ENCODE assay signal across 8 cellular contexts in the genomic region with DNA sequence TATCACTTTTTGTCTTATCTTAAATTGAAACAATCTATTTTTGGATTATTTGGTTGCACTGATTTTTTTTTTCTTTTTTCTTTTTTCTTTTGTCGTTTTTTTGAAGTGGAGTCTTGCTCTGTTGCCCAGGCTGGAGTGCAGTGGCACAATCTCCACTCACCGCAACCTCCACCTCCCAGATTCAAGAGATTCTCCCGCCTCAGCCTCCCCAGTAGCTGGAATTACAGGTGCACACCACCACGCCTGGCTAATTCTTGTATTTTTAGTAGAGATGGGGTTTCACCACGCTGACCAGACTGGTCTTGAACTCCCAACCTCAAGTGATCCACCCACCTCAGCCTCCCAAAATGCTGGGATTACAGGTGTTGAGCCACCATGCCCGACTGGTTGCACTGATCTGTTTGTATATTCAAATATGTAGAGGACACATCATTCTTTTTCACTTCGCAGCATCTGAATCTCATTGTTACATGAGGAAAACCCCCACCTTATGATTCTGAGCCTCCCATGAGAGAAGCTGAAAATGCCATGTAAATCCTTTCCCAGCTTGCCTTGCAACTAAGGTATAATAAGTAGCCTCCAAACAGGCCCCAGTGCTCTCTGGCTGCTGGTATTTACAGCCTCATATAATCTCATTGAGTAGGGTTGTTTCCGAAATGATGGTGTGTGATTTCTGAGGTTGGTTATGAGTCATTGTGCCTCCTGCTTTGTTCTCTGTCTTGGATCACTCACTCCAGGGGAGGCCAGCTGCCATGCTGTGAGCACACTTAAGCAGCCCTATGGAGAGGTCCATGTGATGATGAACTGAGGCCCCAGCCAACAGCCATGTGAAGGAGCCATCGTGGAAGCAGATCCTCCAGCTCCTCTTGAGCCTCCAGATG. TPM values are rescaled to one million over a fixed set of nuclear protein-coding genes. Genes with fewer than 3 reads are reported as not detected.
A peak's percentile ranks its signal among the peaks of the same experiment; 100 is the strongest.
DNase-seq lines count a peak whose midpoint lies in the region; ATAC-seq, FAIRE-seq and TF ChIP-seq lines count a peak whose summit lies in the region.

No MANE protein-coding gene starts in this region.

- H3K4me3 ChIP-seq in endodermal cell (ENCODE audit: low read length) (no peak overlapping the region), lower lobe of right lung (no peak overlapping the region)

- no peak overlapping the region for H3K18ac ChIP-seq in H9 (ENCODE audit: insufficient read length, low read depth, low read length)

- H3K4me1 ChIP-seq in endodermal cell (ENCODE audit: control insufficient read depth, insufficient read depth, low read length) (no peaks in the 10 kb centered on the region), lower lobe of right lung (peaks cover 10% of the 10 kb centered on the region), H9 (ENCODE audit: insufficient read depth, low read length) (no peaks in the 10 kb centered on the region; the same call in 1 of the 2 replicates)

- WGBS in endodermal cell (ENCODE audit: insufficient coverage in 1 of 2, insufficient read length in 1 of 2), 2 experiments: 70 to 85% methylated on average over 4 to 9 of the region's 9 CpGs
- no CpG with 5 or more reads among the region's 9 CpGs for WGBS in H9 (ENCODE audit: extremely low coverage, insufficient read length, low lambda C conversion rate)

- H2BK5ac ChIP-seq in H9 (ENCODE audit: insufficient read length, low read length): no peak overlapping the region

- H3K27me3 Mint-ChIP-seq in endodermal cell (ENCODE audit: insufficient read depth) (peaks cover 1% of the 10 kb centered on the region), type B pancreatic cell (peaks cover under 1% of the 10 kb centered on the region), H9 (ENCODE audit: low read depth) (no peaks in the 10 kb centered on the region)

- H3K9ac ChIP-seq in endodermal cell (ENCODE audit: extremely low read depth, low read length, poor library complexity, severe bottlenecking) (no peak overlapping the region), H9 (ENCODE audit: extremely low read depth, insufficient read length, low read length) (no peak overlapping the region)

- H2AFZ ChIP-seq in H9 (ENCODE audit: low read length): no peak overlapping the region

- H2BK120ac ChIP-seq in H9 (ENCODE audit: low read depth, low read length, poor library complexity, severe bottlenecking): no peak overlapping the region

- H3K9me3 Mint-ChIP-seq in endodermal cell (no peaks in the 10 kb centered on the region), type B pancreatic cell (no peaks in the 10 kb centered on the region), H9 (no peaks in the 10 kb centered on the region)

- H3K36me3 ChIP-seq in endodermal cell (ENCODE audit: control insufficient read depth, insufficient read depth, low read length) (no peaks in the 10 kb centered on the region), lower lobe of right lung (no peaks in the 10 kb centered on the region)

- no peak overlapping the region for H2BK12ac ChIP-seq in H9 (ENCODE audit: insufficient read length, low read depth, low read length)

- H3K4me3 Mint-ChIP-seq in endodermal cell: no peak overlapping the region
- no peak overlapping the region for H3K4me3 Mint-ChIP-seq in type B pancreatic cell
- H3K4me3 Mint-ChIP-seq in H9: no peak overlapping the region

- no peak overlapping the region for H2BK20ac ChIP-seq in H9 (ENCODE audit: low read depth, low read length, poor library complexity, severe bottlenecking)

- no peaks in the 10 kb centered on the region for H3K79me1 ChIP-seq in H9 (ENCODE audit: insufficient read depth, low read depth, low read length, poor library complexity, severe bottlenecking)

- H4K5ac ChIP-seq in H9 (ENCODE audit: insufficient read length, low read depth, low read length): no peak overlapping the region

- peaks cover 2% of the 10 kb centered on the region for H4K20me1 ChIP-seq in H9 (ENCODE audit: control insufficient read depth, insufficient read depth, insufficient read length)

- H4K8ac ChIP-seq in H9 (replicated peaks; ENCODE audit: insufficient read length, low read depth, low read length): no peak overlapping the region

- H3K4me2 ChIP-seq in H9 (ENCODE audit: insufficient read depth, insufficient read length, low read length): no peak overlapping the region

- H2BK15ac ChIP-seq in H9 (ENCODE audit: low read depth, low read length): no peak overlapping the region

- H3K4ac ChIP-seq in H9 (ENCODE audit: low read depth, low read length): no peak overlapping the region

- DNase-seq in A172 (ENCODE audit: low spot score): peak; percentile 82
- DNase-seq in RCC 7860 (ENCODE audit: low spot score): peak; percentile 73
- DNase-seq in endodermal cell: peak; percentile 74
- no peak for DNase-seq in type B pancreatic cell (ENCODE audit: extremely low spot score, unreplicated experiment)
- no peak for DNase-seq in lower lobe of right lung
- no peak for DNase-seq in H9

- H3K27me3 ChIP-seq in endodermal cell (ENCODE audit: control insufficient read depth, insufficient read depth, low read length, poor library complexity, severe bottlenecking): no peaks in the 10 kb centered on the region
- no peaks in the 10 kb centered on the region for H3K27me3 ChIP-seq in lower lobe of right lung (ENCODE audit: low read depth)
- H3K27me3 ChIP-seq in H9 (ENCODE audit: insufficient read depth, low read length): no peaks in the 10 kb centered on the region

- H3K9me3 ChIP-seq in endodermal cell (ENCODE audit: control insufficient read depth, low read length) (no peaks in the 10 kb centered on the region), lower lobe of right lung (no peaks in the 10 kb centered on the region), H9 (ENCODE audit: control insufficient read depth, low read depth, low read length) (no peaks in the 10 kb centered on the region)

- H3K36me3 Mint-ChIP-seq in endodermal cell (ENCODE audit: low read depth) (no peaks in the 10 kb centered on the region), type B pancreatic cell (no peaks in the 10 kb centered on the region), H9 (ENCODE audit: insufficient read depth in 1 of 3, low read depth in 3 of 3) (no peaks in the 10 kb centered on the region; a peak in 1 of 7 replicates)

- H3K4me1 Mint-ChIP-seq in endodermal cell: peaks cover 20% of the 10 kb centered on the region
- no peaks in the 10 kb centered on the region for H3K4me1 Mint-ChIP-seq in type B pancreatic cell (ENCODE audit: unreplicated experiment)
- peaks cover 8 to 11% of the 10 kb centered on the region in 2 experiments for H3K4me1 Mint-ChIP-seq in H9

- no peak overlapping the region for H2AK5ac ChIP-seq in H9 (ENCODE audit: insufficient read length, low read length)

- H4K91ac ChIP-seq in H9 (ENCODE audit: insufficient read length, low read depth, low read length): no peak overlapping the region

- H3K27ac Mint-ChIP-seq in endodermal cell: no peak overlapping the region
- peak overlapping the region; percentile 41 for H3K27ac Mint-ChIP-seq in type B pancreatic cell
- no peak overlapping the region for H3K27ac Mint-ChIP-seq in H9

- H3T11ph ChIP-seq in H9 (ENCODE audit: low read length): no peak overlapping the region

- peak; percentile 20 for FAIRE-seq in RCC 7860 (lab: Jason Lieb, UNC)

- peak; percentile 40 for ATAC-seq in GM18519 (IDR thresholded peaks at IDR 0.05; ENCODE audit: low FRiP score, unreplicated experiment)
- peak; percentile 45 for ATAC-seq in HG02973 (IDR thresholded peaks at IDR 0.05; ENCODE audit: unreplicated experiment)
- ATAC-seq in lower lobe of right lung: no peak

- no peak overlapping the region for H3K23ac ChIP-seq in H9 (ENCODE audit: insufficient read length, low read depth, low read length)

- no peak overlapping the region for H3K14ac ChIP-seq in H9 (ENCODE audit: insufficient read depth, low read length)

- H3K23me2 ChIP-seq in H9 (ENCODE audit: insufficient read length, low read depth, low read length, poor library complexity, severe bottlenecking): peaks cover 6% of the 10 kb centered on the region

- H3K79me2 ChIP-seq in H9 (ENCODE audit: insufficient read depth, low read length): no peaks in the 10 kb centered on the region

- intact Hi-C loops in lower lobe of right lung (cut with DNase I): no loop called here

- H3K27ac ChIP-seq in endodermal cell (ENCODE audit: low read depth, low read length): no peak overlapping the region
- H3K27ac ChIP-seq in lower lobe of right lung: no peak overlapping the region
- H3K27ac ChIP-seq in H9 (ENCODE audit: insufficient read length, low read depth, low read length): no peak overlapping the region

- TF ChIP-seq CTCF in endodermal cell (conservative IDR thresholded peaks at IDR 0.05): no peak
- no peak for TF ChIP-seq CTCF in type B pancreatic cell (conservative IDR thresholded peaks at IDR 0.05)
- TF ChIP-seq CTCF in lower lobe of right lung (IDR thresholded peaks at IDR 0.05): no peak
- TF ChIP-seq CTCF in H9 (conservative IDR thresholded peaks at IDR 0.05): no peak

- H3K56ac ChIP-seq in H9 (ENCODE audit: insufficient read length, low read depth, low read length): no peak overlapping the region

RNA-seq across cellular contexts. Expression of gene HSP90B1, which starts 5.2 kb away (rescaled TPM):
- total RNA-seq in A172 (2014; rRNA removed; shearing (Covaris generic)): 431 and 544 TPM in 2 replicates
- 1,000 to 10,000 TPM; 1,047 to 1,509 TPM for total RNA-seq in endodermal cell
- polyA plus RNA-seq in endodermal cell (2013, experiment 1 of 2): 642 TPM
- polyA plus RNA-seq in endodermal cell (2013, experiment 2 of 2): 723 TPM
- 832 and 967 TPM in 2 replicates for total RNA-seq in type B pancreatic cell (ENCODE audit: low replicate concordance)
- 666 TPM for total RNA-seq in lower lobe of right lung
- 737 and 747 TPM in 2 replicates for total RNA-seq in H9 (2021)

RNA-seq across cellular contexts. Expression of gene TDG, which starts 40.7 kb away (rescaled TPM):
- 48.7 and 53.8 TPM in 2 replicates for total RNA-seq in A172 (2014; rRNA removed; shearing (Covaris generic))
- total RNA-seq in endodermal cell (10 to 100 TPM; 53.4 to 58.1 TPM), type B pancreatic cell (ENCODE audit: low replicate concordance) (40.1 and 43.6 TPM in 2 replicates), lower lobe of right lung (19.7 TPM), H9 (2021) (70.3 and 72.4 TPM in 2 replicates)
- 58.7 TPM for polyA plus RNA-seq in endodermal cell (2013, experiment 1 of 2)
- 58.3 TPM for polyA plus RNA-seq in endodermal cell (2013, experiment 2 of 2)

Comparison
In these comparisons a context has a peak if more than half of its experiments do, and no peak if none do; other contexts are left out.
1. DNase-seq: peak in A172 (single experiment), RCC 7860 (single experiment) and endodermal cell (single experiment); none in type B pancreatic cell (single experiment), lower lobe of right lung (single experiment) and H9 (single experiment).
2. ATAC-seq: peak in GM18519 (single experiment) and HG02973 (single experiment); none in lower lobe of right lung (0 of 2).